Comparison of ENCODE assay signal across 19 cellular contexts in genomic region chr15:70194266-70194665, GRCh38.
DNase-seq lines count a peak whose midpoint lies in the region; ATAC-seq and TF ChIP-seq lines count a peak whose summit lies in the region.
"Had no signal": no experiment of that assay in that cellular context is flagged by ENCODE, and none has a peak within 500 bp of the region (broad histone marks: within the 10 kb centered on the region; RNA-seq: fewer than 3 reads in every experiment).

No MANE protein-coding gene starts in this region.

- H3K4me3 Mint-ChIP-seq in memory B cell = no peak overlapping the region
- no peak overlapping the region for H3K4me3 Mint-ChIP-seq in activated T-cell treated with anti-CD3 and anti-CD28 coated beads, Interleukin-2, amount 50 U/mL, for 24 hours
- H3K4me3 Mint-ChIP-seq in activated naive CD4-positive, alpha-beta T cell treated with anti-CD3 and anti-CD28 coated beads for 36 hours = no peak overlapping the region
- H3K4me3 Mint-ChIP-seq: CD14-positive monocyte; CD4-positive, alpha-beta memory T cell; GM23338; HFFc6 had no signal

- peaks cover 6% of the 10 kb centered on the region for H3K9me3 Mint-ChIP-seq in memory B cell
- peaks cover 4% of the 10 kb centered on the region for H3K9me3 Mint-ChIP-seq in activated T-cell treated with anti-CD3 and anti-CD28 coated beads, Interleukin-2, amount 50 U/mL, for 24 hours
- H3K9me3 Mint-ChIP-seq in activated naive CD4-positive, alpha-beta T cell treated with anti-CD3 and anti-CD28 coated beads for 36 hours = no peaks in the 10 kb centered on the region

- no peak for TF ChIP-seq POLR2A in sigmoid colon (IDR thresholded peaks at IDR 0.05)

- H3K36me3 Mint-ChIP-seq in memory B cell = peaks cover 4% of the 10 kb centered on the region
- H3K36me3 Mint-ChIP-seq in activated T-cell treated with anti-CD3 and anti-CD28 coated beads, Interleukin-2, amount 50 U/mL, for 24 hours (ENCODE audit: low read depth) = no peaks in the 10 kb centered on the region
- no peaks in the 10 kb centered on the region for H3K36me3 Mint-ChIP-seq in activated naive CD4-positive, alpha-beta T cell treated with anti-CD3 and anti-CD28 coated beads for 36 hours (ENCODE audit: low read depth)
- H3K36me3 Mint-ChIP-seq: CD14-positive monocyte had no signal

- ATAC-seq in memory B cell (ENCODE audit: low read depth) (no peak), HG02798 (IDR thresholded peaks at IDR 0.05; ENCODE audit: poor library complexity, unreplicated experiment) (no peak)
- ATAC-seq: GM23338, HCT116, HepG2 had no signal

- intact Hi-C loops in sigmoid colon (cut with DNase I) = loop anchor here (10.0 kb wide), 1 partner anchor 71 kb away; no protein-coding TSS in a partner anchor
- intact Hi-C loops in activated naive CD4-positive, alpha-beta T cell treated with anti-CD3 and anti-CD28 coated beads for 36 hours (cut with micrococcal nuclease) = no loop called here

- peak overlapping the region; percentile 9 for H3K27ac Mint-ChIP-seq in memory B cell
- H3K27ac Mint-ChIP-seq in activated T-cell treated with anti-CD3 and anti-CD28 coated beads, Interleukin-2, amount 50 U/mL, for 24 hours = no peak overlapping the region
- H3K27ac Mint-ChIP-seq in activated naive CD4-positive, alpha-beta T cell treated with anti-CD3 and anti-CD28 coated beads for 36 hours = no peak overlapping the region
- H3K27ac Mint-ChIP-seq: CD14-positive monocyte, GM23338, HFFc6 had no signal

- 86 to 88% methylated on average over 5 of the region's 5 CpGs for WGBS in sigmoid colon, 2 donors

- no peak for TF ChIP-seq EP300 in sigmoid colon (IDR thresholded peaks at IDR 0.05)

- H3K4me1 ChIP-seq in sigmoid colon = peaks cover 0 to 26% (median 21%) of the 10 kb centered on the region in 4 donors

- no peak overlapping the region for H3K4me3 ChIP-seq in sigmoid colon
- H3K4me3 ChIP-seq: BLaER1, GM23338 had no signal

- H3K27me3 Mint-ChIP-seq in memory B cell = peaks cover 9% of the 10 kb centered on the region
- H3K27me3 Mint-ChIP-seq in activated T-cell treated with anti-CD3 and anti-CD28 coated beads, Interleukin-2, amount 50 U/mL, for 24 hours = no peaks in the 10 kb centered on the region
- no peaks in the 10 kb centered on the region for H3K27me3 Mint-ChIP-seq in activated naive CD4-positive, alpha-beta T cell treated with anti-CD3 and anti-CD28 coated beads for 36 hours (ENCODE audit: low read depth)
- H3K27me3 Mint-ChIP-seq: CD4-positive, alpha-beta memory T cell had no signal

- H3K36me3 ChIP-seq in sigmoid colon = no peaks in the 10 kb centered on the region
- H3K36me3 ChIP-seq: BLaER1 had no signal

- TF ChIP-seq CTCF in RWPE1 (conservative IDR thresholded peaks at IDR 0.05; ENCODE audit: low read depth) (no peak), sigmoid colon (IDR thresholded peaks at IDR 0.05) (no peak)

- CTCF ChIA-PET in RWPE1 (lab: Yijun Ruan, JAX) = no interaction called here
- CTCF ChIA-PET in activated naive CD4-positive, alpha-beta T cell treated with anti-CD3 and anti-CD28 coated beads for 36 hours (lab: Charles Lee) = no interaction called here

- POLR2A ChIA-PET in RWPE1 (lab: Yijun Ruan, JAX; ENCODE audit: low non-redundant PET) = no interaction called here

- H3K27ac ChIP-seq in RWPE1 = peak overlapping the region; percentile 94
- no peak overlapping the region for H3K27ac ChIP-seq in sigmoid colon
- H3K27ac ChIP-seq: BLaER1 had no signal

- peaks cover 32% of the 10 kb centered on the region for H3K4me1 Mint-ChIP-seq in memory B cell
- peaks cover 7% of the 10 kb centered on the region for H3K4me1 Mint-ChIP-seq in activated T-cell treated with anti-CD3 and anti-CD28 coated beads, Interleukin-2, amount 50 U/mL, for 24 hours (ENCODE audit: low read depth)
- H3K4me1 Mint-ChIP-seq in activated naive CD4-positive, alpha-beta T cell treated with anti-CD3 and anti-CD28 coated beads for 36 hours (ENCODE audit: low read depth) = no peaks in the 10 kb centered on the region
- H3K4me1 Mint-ChIP-seq: CD14-positive monocyte had no signal

- H3K27me3 ChIP-seq in sigmoid colon = no peaks in the 10 kb centered on the region

- DNase-seq in RWPE1 (ENCODE audit: low spot score) (no peak), memory B cell (ENCODE audit: low spot score in 2 of 2) (no peak), sigmoid colon (peak; percentile 24), epidermal melanocyte (ENCODE audit: insufficient read length, low spot score) (no peak)
- DNase-seq in activated T-cell treated with anti-CD3 and anti-CD28 coated beads, Interleukin-2, amount 50 U/mL, for 24 hours = no peak
- DNase-seq in activated naive CD4-positive, alpha-beta T cell treated with anti-CD3 and anti-CD28 coated beads for 36 hours = no peak
- DNase-seq: 8988T; CD4-positive, alpha-beta memory T cell; DMS153; DMS79; GF-D8; H7; HFFc6 had no signal

- H3K9me3 ChIP-seq in sigmoid colon = peaks cover 0 to 4% (median 0%) of the 10 kb centered on the region in 4 donors
- H3K9me3 ChIP-seq: BLaER1 had no signal
